8 cellular contexts compared by ENCODE assay signal in genomic region chr15:81939604-81940440, GRCh38.
A peak's percentile ranks its signal among the peaks of the same experiment; 100 is the strongest.
DNase-seq lines count a peak whose midpoint lies in the region; ATAC-seq, FAIRE-seq and TF ChIP-seq lines count a peak whose summit lies in the region.

No MANE protein-coding gene starts in this region.

- H3K27ac Mint-ChIP-seq in HFFc6 = peak overlapping the region; percentile 42; the same call in 1 of the 2 replicates

- no peaks in the 10 kb centered on the region for H3K36me3 ChIP-seq in DOHH2 (ENCODE audit: control insufficient read depth, low read length)
- H3K36me3 ChIP-seq in iPS DF 6.9 (ENCODE audit: control insufficient read depth, insufficient read depth, low read length) = no peaks in the 10 kb centered on the region

- H3K4me1 Mint-ChIP-seq in HFFc6 (ENCODE audit: low read depth) = peaks cover 29% of the 10 kb centered on the region

- no peaks in the 10 kb centered on the region for H3K36me3 Mint-ChIP-seq in HFFc6 (ENCODE audit: low read depth)

- ATAC-seq in HG03460 (IDR thresholded peaks at IDR 0.05; ENCODE audit: unreplicated experiment) = no peak
- ATAC-seq in HG03280 (IDR thresholded peaks at IDR 0.05; ENCODE audit: unreplicated experiment) = no peak
- ATAC-seq in GM19328 (IDR thresholded peaks at IDR 0.05; ENCODE audit: unreplicated experiment) = no peak

- H3K27ac ChIP-seq in DOHH2 (ENCODE audit: low read depth, low read length) (no peak overlapping the region), iPS DF 6.9 (ENCODE audit: low read length) (no peak overlapping the region)

- no peaks in the 10 kb centered on the region for H3K79me2 ChIP-seq in DOHH2 (ENCODE audit: control insufficient read depth, low read length)

- no peaks in the 10 kb centered on the region for H3F3A ChIP-seq in DOHH2 (ENCODE audit: control insufficient read depth, insufficient read depth)

- no CpG with 5 or more reads among the region's 5 CpGs for WGBS in iPS DF 6.9 (ENCODE audit: insufficient coverage, insufficient read length)

- H3K27me3 ChIP-seq in DOHH2 (ENCODE audit: control insufficient read depth, low read length) = no peaks in the 10 kb centered on the region
- no peaks in the 10 kb centered on the region for H3K27me3 ChIP-seq in iPS DF 6.9 (ENCODE audit: control insufficient read depth, insufficient read depth, low read length)

- DNase-seq in HFFc6 = peak; percentile 46
- peak; percentile 48 for DNase-seq in iPS DF 6.9 (ENCODE audit: low read depth, low spot score)
- DNase-seq in activated T-cell treated with anti-CD3 and anti-CD28 coated beads for 4 hours = no peak

- peaks cover 3% of the 10 kb centered on the region; the same call in 1 of the 2 replicates for H3K27me3 Mint-ChIP-seq in HFFc6 (ENCODE audit: insufficient read depth)

- H3K9me2 ChIP-seq in DOHH2 (replicated peaks; ENCODE audit: control insufficient read depth, low read length) = no peaks in the 10 kb centered on the region

- no peaks in the 10 kb centered on the region for H3K9me3 ChIP-seq in DOHH2 (ENCODE audit: control insufficient read depth, insufficient read depth, low read length)
- H3K9me3 ChIP-seq in iPS DF 6.9 (ENCODE audit: control insufficient read depth, insufficient read depth, low read length) = no peaks in the 10 kb centered on the region

- H3K9me3 Mint-ChIP-seq in HFFc6 = no peaks in the 10 kb centered on the region

- H3K4me2 ChIP-seq in DOHH2 (ENCODE audit: low read length) = no peak overlapping the region

- H3K4me3 ChIP-seq in DOHH2 (ENCODE audit: low read length) (no peak overlapping the region), iPS DF 6.9 (ENCODE audit: low read length) (no peak overlapping the region)

- H3K4me3 Mint-ChIP-seq in HFFc6 = no peak overlapping the region

- H4K20me1 ChIP-seq in DOHH2 (ENCODE audit: control insufficient read depth, insufficient read depth, low read depth, low read length) = no peaks in the 10 kb centered on the region

- H3K4me1 ChIP-seq in DOHH2 (ENCODE audit: control insufficient read depth, low read length) (peaks cover 7% of the 10 kb centered on the region; the same call in 1 of the 2 replicates), iPS DF 6.9 (ENCODE audit: control insufficient read depth, insufficient read depth, low read length) (no peaks in the 10 kb centered on the region)

- FAIRE-seq in TTC549 (lab: Jason Lieb, UNC) = peak; percentile 73

- TF ChIP-seq CTCF in DOHH2 (IDR thresholded peaks at IDR 0.05; ENCODE audit: low read depth, low read length, poor library complexity, severe bottlenecking) (peak; percentile 82), HFFc6 (IDR thresholded peaks at IDR 0.05) (peak; percentile 92)
